ENCODE assay signal across 29 cellular contexts in genomic region chr4:150619032-150619431, GRCh38. TPM values are rescaled to one million over a fixed set of nuclear protein-coding genes. Genes with fewer than 3 reads are reported as not detected.
DNase-seq lines count a peak whose midpoint lies in the region; ATAC-seq, FAIRE-seq and TF ChIP-seq lines count a peak whose summit lies in the region.
"Had no signal": no experiment of that assay in that cellular context is flagged by ENCODE, and none has a peak within 500 bp of the region (broad histone marks: within the 10 kb centered on the region; RNA-seq: fewer than 3 reads in every experiment).

No MANE protein-coding gene starts in this region.

- ATAC-seq in HG02884 (IDR thresholded peaks at IDR 0.05; ENCODE audit: unreplicated experiment) (peak; percentile 66), HG03354 (IDR thresholded peaks at IDR 0.05; ENCODE audit: poor library complexity, severe bottlenecking, unreplicated experiment) (no peak)
- ATAC-seq: HepG2; naive thymus-derived CD4-positive, alpha-beta T cell had no signal

- no peak overlapping the region for H3K9ac ChIP-seq in endothelial cell of umbilical vein (replicated peaks; ENCODE audit: extremely low read depth, insufficient read depth, low read length)

- peak overlapping the region; percentile 83 for H3K27ac Mint-ChIP-seq in osteocyte (ENCODE audit: unreplicated experiment)
- H3K27ac Mint-ChIP-seq: naive thymus-derived CD4-positive, alpha-beta T cell; progenitor cell of endocrine pancreas; stimulated activated naive CD8-positive, alpha-beta T cell treated with anti-CD3 and anti-CD28 coated beads, Interleukin-15, Interleukin-2, amounts not matched to agents 100 ng/mL and 50 ng/mL, for 24 hours; T-helper 1 cell treated with Interleukin-12 subunit alpha and Interleukin-12 subunit beta and Interleukin-4 antibody, amounts not matched to agents 30 μg/mL and 1 μg/mL, for 36 hours had no signal

- no peak overlapping the region for H3K27ac ChIP-seq in endothelial cell of umbilical vein (ENCODE audit: insufficient read depth, low read depth, low read length)
- H3K27ac ChIP-seq: ascending aorta, esophagus squamous epithelium, SJCRH30, upper lobe of left lung, VCaP had no signal

- H3K36me3 ChIP-seq in endothelial cell of umbilical vein (ENCODE audit: control insufficient read depth in 2 of 2, extremely low read depth in 1 of 2, insufficient read depth in 2 of 2, low read length in 2 of 2), result no peaks in the 10 kb centered on the region
- H3K36me3 ChIP-seq: ascending aorta, SJCRH30, upper lobe of left lung had no signal

- intact Hi-C loops in endothelial cell of umbilical vein (cut with micrococcal nuclease), result no loop called here

- H3K27me3 ChIP-seq in endothelial cell of umbilical vein (ENCODE audit: control insufficient read depth in 2 of 2, insufficient read depth in 2 of 2, low read length in 2 of 2), result no peaks in the 10 kb centered on the region
- H3K27me3 ChIP-seq: ascending aorta, esophagus squamous epithelium, SJCRH30, upper lobe of left lung had no signal

- H3K4me2 ChIP-seq in endothelial cell of umbilical vein (ENCODE audit: insufficient read depth, low read length), result no peak overlapping the region

- peak; percentile 47 for FAIRE-seq in GM18507 (lab: Jason Lieb, UNC)
- peak; percentile 38 for FAIRE-seq in endothelial cell of umbilical vein (lab: Jason Lieb, UNC)
- FAIRE-seq: H1, HepG2, kidney had no signal

- no peaks in the 10 kb centered on the region for H3K27me3 Mint-ChIP-seq in osteocyte (ENCODE audit: unreplicated experiment)
- H3K27me3 Mint-ChIP-seq: naive thymus-derived CD4-positive, alpha-beta T cell; progenitor cell of endocrine pancreas; stimulated activated naive CD8-positive, alpha-beta T cell treated with anti-CD3 and anti-CD28 coated beads, Interleukin-15, Interleukin-2, amounts not matched to agents 100 ng/mL and 50 ng/mL, for 24 hours had no signal

- TF ChIP-seq POLR2A in endothelial cell of umbilical vein (IDR thresholded peaks at IDR 0.05; ENCODE audit: low read depth, low read length), result no peak

- dilution Hi-C loops in endothelial cell of umbilical vein (cut with MboI; ENCODE audit: extremely low pct_ligation_motif_present, low sequenced_read_pairs), result no loop called here

- H3K9me1 ChIP-seq in endothelial cell of umbilical vein (replicated peaks; ENCODE audit: control insufficient read depth, extremely low read depth, insufficient read depth, low read length), result no peaks in the 10 kb centered on the region

- POLR2A ChIA-PET in endothelial cell of umbilical vein (lab: Charles Lee), result no interaction called here

- no TSS peak for BruUV-seq in endothelial cell of umbilical vein (replicated peaks; lab: Mats Ljungman, UMichigan)

- H3K4me3 Mint-ChIP-seq in osteocyte (ENCODE audit: unreplicated experiment), result peak overlapping the region; percentile 62
- H3K4me3 Mint-ChIP-seq: naive thymus-derived CD4-positive, alpha-beta T cell; stimulated activated naive CD8-positive, alpha-beta T cell treated with anti-CD3 and anti-CD28 coated beads, Interleukin-15, Interleukin-2, amounts not matched to agents 100 ng/mL and 50 ng/mL, for 24 hours; T-helper 1 cell treated with Interleukin-12 subunit alpha and Interleukin-12 subunit beta and Interleukin-4 antibody, amounts not matched to agents 30 μg/mL and 1 μg/mL, for 36 hours had no signal

- CTCF ChIA-PET in endothelial cell of umbilical vein (lab: Charles Lee), result interaction anchor here (1.5 kb wide), 1 partner anchor 13 kb away, joined by 3 read pairs; no protein-coding TSS in a partner anchor

- peaks cover 7% of the 10 kb centered on the region for H3K36me3 Mint-ChIP-seq in osteocyte (ENCODE audit: unreplicated experiment)

- no peak overlapping the region for H2AFZ ChIP-seq in endothelial cell of umbilical vein (ENCODE audit: low read depth, low read length)

- peaks cover 14% of the 10 kb centered on the region for H3K4me1 Mint-ChIP-seq in osteocyte (ENCODE audit: unreplicated experiment)

- H3K4me3 ChIP-seq in endothelial cell of umbilical vein (replicated peaks in 1 of 3; ENCODE audit: insufficient read depth in 1 of 3, low read depth in 1 of 3, low read length in 3 of 3), result no peak overlapping the region
- H3K4me3 ChIP-seq: ascending aorta, esophagus squamous epithelium, SJCRH30, upper lobe of left lung had no signal

- TF ChIP-seq CTCF in endothelial cell of umbilical vein (IDR thresholded peaks at IDR 0.05; ENCODE audit: extremely low read depth in 1 of 2, insufficient read depth in 1 of 2, low read depth in 1 of 2, low read length in 2 of 2), result no peak
- no peak for TF ChIP-seq CTCF in osteocyte (IDR thresholded peaks at IDR 0.05)

- peaks cover 11% of the 10 kb centered on the region for H3K9me3 Mint-ChIP-seq in osteocyte (ENCODE audit: unreplicated experiment)

- no peaks in the 10 kb centered on the region for H3K79me2 ChIP-seq in endothelial cell of umbilical vein (ENCODE audit: control insufficient read depth, insufficient read depth, low read length)

- no peaks in the 10 kb centered on the region for H4K20me1 ChIP-seq in endothelial cell of umbilical vein (replicated peaks; ENCODE audit: control insufficient read depth, extremely low read depth, insufficient read depth, low read length)

- H3K4me1 ChIP-seq in endothelial cell of umbilical vein (ENCODE audit: control insufficient read depth, extremely low read depth, insufficient read depth, low read length), result no peaks in the 10 kb centered on the region
- H3K4me1 ChIP-seq: ascending aorta, esophagus squamous epithelium, SJCRH30, upper lobe of left lung had no signal

- H3K9me3 ChIP-seq in endothelial cell of umbilical vein (replicated peaks; ENCODE audit: control insufficient read depth, insufficient read depth, low read length), result no peaks in the 10 kb centered on the region
- H3K9me3 ChIP-seq: ascending aorta, esophagus squamous epithelium, SJCRH30, upper lobe of left lung had no signal

- DNase-seq in GM18507 (ENCODE audit: extremely low spot score, insufficient read length, low read depth) (no peak), endothelial cell of umbilical vein (ENCODE audit: low read depth, low spot score) (no peak), osteocyte (ENCODE audit: extremely low spot score, unreplicated experiment) (no peak), NCI-H226 (no peak), SHP77 treated with DMSO at 0.1 percent for 48 hours (lab: John Stamatoyannopoulos, UW) (no peak)
- DNase-seq: activated CD4-positive, alpha-beta T cell treated with anti-CD3 and anti-CD28 coated beads, Interleukin-2, amount 50 U/mL, for 4 hours; activated naive CD4-positive, alpha-beta T cell treated with Interleukin-2 at 50 U/mL for 16 hours; cerebellar nuclear complex; effector CD8-positive, alpha-beta T cell; esophagus squamous epithelium; GDM1; hippocampal formation; kidney; naive thymus-derived CD4-positive, alpha-beta T cell; NCI-H1436; NCI-H774; SJCRH30; stimulated activated CD4-positive, alpha-beta T cell treated with anti-CD3 and anti-CD28 coated beads, Interleukin-2, amount 100 ng/mL, for 24 hours; upper lobe of left lung had no signal

TF ChIP-seq in endothelial cell of umbilical vein, 7 proteins besides CTCF, POLR2A, EP300 and RAD21:
- TF ChIP-seq JUN (IDR thresholded peaks at IDR 0.05; ENCODE audit: borderline replicate concordance, insufficient read depth, insufficient read length, low read depth) (no peak), FOS (IDR thresholded peaks at IDR 0.05; ENCODE audit: borderline replicate concordance, insufficient read depth, low read length) (no peak), EZH2 (IDR thresholded peaks at IDR 0.05; ENCODE audit: borderline replicate concordance, low read depth, low read length, severe bottlenecking) (no peak), POLR2AphosphoS5 (IDR thresholded peaks at IDR 0.05; ENCODE audit: insufficient read depth, low read depth, low read length) (no peak), GATA2 (IDR thresholded peaks at IDR 0.05; ENCODE audit: insufficient read depth, insufficient read length, low read depth, low read length) (no peak)

RNA-seq across cellular contexts. Expression of gene MAB21L2, which starts 37.1 kb away (rescaled TPM):
- not detected in 2 replicates for total RNA-seq in endothelial cell of umbilical vein
- polyA plus RNA-seq in endothelial cell of umbilical vein, result not detected in 2 replicates
- polyA plus RNA-seq in endothelial cell of umbilical vein (2011; cell fraction: cytosol; rRNA removed), result 0.01 TPM in 1 of 2 replicates, not detected in the other
- polyA plus RNA-seq in endothelial cell of umbilical vein (2011; cell fraction: nucleus; rRNA removed), result not detected in 2 replicates
- 0.27 and 0.29 TPM in 2 replicates for polyA plus RNA-seq in endothelial cell of umbilical vein (2012)
- not detected in 2 replicates for polyA minus RNA-seq in endothelial cell of umbilical vein
- polyA minus RNA-seq in endothelial cell of umbilical vein (2011; cell fraction: cytosol; rRNA and poly(A)+ RNA removed), result not detected
- polyA minus RNA-seq in endothelial cell of umbilical vein (2011; cell fraction: nucleus; rRNA and poly(A)+ RNA removed), result not detected in 2 replicates
- total RNA-seq in osteocyte, result 67.2 and 72.1 TPM in 2 replicates
- total RNA-seq: ascending aorta; H1; HepG2; naive thymus-derived CD4-positive, alpha-beta T cell; SJCRH30; upper lobe of left lung had no signal
- polyA plus RNA-seq: BJ; HepG2; naive thymus-derived CD4-positive, alpha-beta T cell had no signal

Comparison
In these comparisons a context has a peak if more than half of its experiments do, and no peak if none do; other contexts are left out.
1. RNA of gene MAB21L2, which starts 37.1 kb away (total RNA-seq): 67.2 to 72.1 TPM in osteocyte; not detected in endothelial cell of umbilical vein; every median in the first group is over 10 times any median in the second.